Comparison of ENCODE assay signal across 12 cellular contexts in the genomic region with DNA sequence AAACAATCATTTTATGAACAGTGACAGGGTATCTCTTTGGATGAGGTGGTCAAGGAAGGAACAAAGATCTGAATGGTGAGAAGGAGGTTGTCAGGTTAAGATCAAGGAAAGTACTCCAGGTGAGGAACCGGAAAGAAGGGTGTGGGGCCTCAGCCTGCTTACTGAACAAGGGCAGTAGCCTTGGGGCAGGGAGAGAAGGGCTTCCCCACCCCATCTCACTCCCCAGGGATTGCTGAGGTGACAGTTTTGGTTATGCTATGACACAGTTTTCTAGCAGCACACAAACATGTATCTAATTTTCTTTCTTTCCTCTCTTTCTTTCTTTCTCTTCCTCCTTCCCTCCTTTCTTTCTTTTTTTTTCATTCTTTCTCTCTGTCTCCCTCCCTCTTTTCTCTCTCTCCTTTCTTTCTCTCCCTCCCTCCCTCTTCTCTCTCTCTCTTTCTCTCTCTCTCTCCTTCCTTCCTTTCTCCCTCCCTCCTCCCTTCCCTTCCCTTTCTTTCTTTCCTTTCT. TPM values are rescaled to one million over a fixed set of nuclear protein-coding genes. Genes with fewer than 3 reads are reported as not detected.
DNase-seq lines count a peak whose midpoint lies in the region; ATAC-seq and FAIRE-seq lines count a peak whose summit lies in the region.
"Had no signal": no experiment of that assay in that cellular context is flagged by ENCODE, and none has a peak within 500 bp of the region (broad histone marks: within the 10 kb centered on the region; RNA-seq: fewer than 3 reads in every experiment).

No MANE protein-coding gene starts in this region.

- ATAC-seq in HG03196 (IDR thresholded peaks at IDR 0.05; ENCODE audit: unreplicated experiment) (peak; percentile 50), GM19455 (IDR thresholded peaks at IDR 0.05; ENCODE audit: unreplicated experiment) (no peak)

- H3K36me3 ChIP-seq in MG63 = no peaks in the 10 kb centered on the region

- DNase-seq in COLO668 (lab: John Stamatoyannopoulos, UW; ENCODE audit: unreplicated experiment) (peak; percentile 9), GM19239 (ENCODE audit: insufficient read length, low spot score) (peak; percentile 48), anterior cingulate cortex (lab: John Stamatoyannopoulos, UW) (no peak), MG63 (no peak)
- no peak for DNase-seq in activated effector memory CD4-positive, alpha-beta T cell treated with anti-CD3 and anti-CD28 coated beads, Interleukin-2, amount 50 U/mL, for 16 hours
- DNase-seq: activated CD4-positive, alpha-beta T cell treated with anti-CD3 and anti-CD28 coated beads for 48 hours; central memory CD4-positive, alpha-beta T cell; COR-L47; NCI-H82 had no signal

- H3K27me3 ChIP-seq in MG63 = no peaks in the 10 kb centered on the region

- FAIRE-seq in GM19239 (lab: Jason Lieb, UNC) = peak; percentile 81

- peak overlapping the region; percentile 19 for H3K27ac ChIP-seq in cingulate gyrus (ENCODE audit: low read depth, low read length)

- no peak overlapping the region for H3K4me3 ChIP-seq in MG63

- H3K9me3 ChIP-seq in MG63 = no peaks in the 10 kb centered on the region

RNA-seq across cellular contexts. Expression of gene HDHD3, which starts 4.1 kb away (rescaled TPM):
- total RNA-seq in MG63 (2014; rRNA removed; shearing (Covaris generic); ENCODE audit: low replicate concordance) = 7.6 and 11.5 TPM in 2 replicates

RNA-seq across cellular contexts. Expression of gene ALAD, which starts 20.2 kb away (rescaled TPM):
- 14.8 and 17.0 TPM in 2 replicates for total RNA-seq in MG63 (2014; rRNA removed; shearing (Covaris generic); ENCODE audit: low replicate concordance)

RNA-seq across cellular contexts. Expression of gene POLE3, which starts 29.6 kb away (rescaled TPM):
- 81.1 and 97.9 TPM in 2 replicates for total RNA-seq in MG63 (2014; rRNA removed; shearing (Covaris generic); ENCODE audit: low replicate concordance)

RNA-seq across cellular contexts. Expression of gene C9orf43, which starts 29.6 kb away (rescaled TPM):
- 0.33 TPM in 1 of 2 replicates, not detected in the other for total RNA-seq in MG63 (2014; rRNA removed; shearing (Covaris generic); ENCODE audit: low replicate concordance)

RNA-seq across cellular contexts. Expression of gene BSPRY, which starts 31.6 kb away (rescaled TPM):
- not detected in 2 replicates for total RNA-seq in MG63 (2014; rRNA removed; shearing (Covaris generic); ENCODE audit: low replicate concordance)

Comparison
In these comparisons a context has a peak if more than half of its experiments do, and no peak if none do; other contexts are left out.
1. DNase-seq: peak in COLO668 (single experiment) and GM19239 (single experiment); none in activated effector memory CD4-positive, alpha-beta T cell treated with anti-CD3 and anti-CD28 coated beads, Interleukin-2, amount 50 U/mL, for 16 hours (single experiment), anterior cingulate cortex (0 of 58) and MG63 (single experiment).